ENCODE assay signal across 8 cellular contexts in genomic region chrX:123833387-123833786, GRCh38. TPM values are rescaled to one million over a fixed set of nuclear protein-coding genes. Genes with fewer than 3 reads are reported as not detected.
DNase-seq lines count a peak whose midpoint lies in the region; TF ChIP-seq lines count a peak whose summit lies in the region.

No MANE protein-coding gene starts in this region.

- H3K9me3 ChIP-seq in HAP-1: no peaks in the 10 kb centered on the region
- H3K9me3 ChIP-seq in MG63: no peaks in the 10 kb centered on the region
- H3K9me3 ChIP-seq in SJCRH30 (replicated peaks): no peaks in the 10 kb centered on the region
- H3K9me3 ChIP-seq in cardiac muscle cell (ENCODE audit: low read depth): no peaks in the 10 kb centered on the region

- H3K36me3 ChIP-seq in HAP-1 (replicated peaks) (no peaks in the 10 kb centered on the region), MG63 (no peaks in the 10 kb centered on the region), SJCRH30 (no peaks in the 10 kb centered on the region), cardiac muscle cell (no peaks in the 10 kb centered on the region)

- in situ Hi-C loops in HAP-1 (cut with MboI; ENCODE audit: low sequenced_read_pairs): no loop called here

- CTCF ChIA-PET in GM10248 (lab: Yijun Ruan, JAX): interaction anchor here (0.6 to 2.8 kb wide), 26 partner anchors 9 to 550 kb away, joined by 3 to 13 read pairs (median 4); partner anchors contain the start of gene STAG2

- no peak overlapping the region for H3K27ac ChIP-seq in SJCRH30
- H3K27ac ChIP-seq in cardiac muscle cell: no peak overlapping the region
- no peak overlapping the region for H3K27ac ChIP-seq in coronary artery

- peak; percentile 65 for DNase-seq in GM10248 (ENCODE audit: extremely low spot score)
- DNase-seq in HAP-1 (ENCODE audit: low spot score in 2 of 2): peak; percentile 81 to 82
- peak; percentile 13 for DNase-seq in MG63
- peak; percentile 42 to 89 for DNase-seq in SJCRH30
- DNase-seq in activated naive CD4-positive, alpha-beta T cell (lab: John Stamatoyannopoulos, UW): peak; percentile 1 to 35 (median 5)
- DNase-seq in cardiac muscle cell (ENCODE audit: low read depth in 1 of 2, low spot score in 1 of 2): peak; percentile 54 to 55
- DNase-seq in retina: peak; percentile 39
- DNase-seq in coronary artery (ENCODE audit: low spot score): no peak

- H3K4me3 ChIP-seq in HAP-1 (no peak overlapping the region), MG63 (no peak overlapping the region), SJCRH30 (peak overlapping the region; percentile 22), cardiac muscle cell (no peak overlapping the region), coronary artery (no peak overlapping the region)

- H3K27me3 ChIP-seq in HAP-1 (ENCODE audit: low read depth) (no peaks in the 10 kb centered on the region), MG63 (no peaks in the 10 kb centered on the region), SJCRH30 (no peaks in the 10 kb centered on the region; the same call in 1 of the 2 replicates), cardiac muscle cell (no peaks in the 10 kb centered on the region)

- peak; percentile 67 for TF ChIP-seq CTCF in GM10248 (IDR thresholded peaks at IDR 0.05; ENCODE audit: control extremely low read depth, extremely low read depth, low read depth, missing control alignments)
- peak; percentile 63 for TF ChIP-seq CTCF in cardiac muscle cell (IDR thresholded peaks at IDR 0.05; ENCODE audit: low read depth, low read length)
- TF ChIP-seq CTCF in coronary artery (IDR thresholded peaks at IDR 0.05): no peak

- POLR2A ChIA-PET in GM10248 (lab: Yijun Ruan, JAX): interaction anchor here (0.7 kb wide), 1 partner anchor 534 kb away, joined by 3 read pairs; no protein-coding TSS in a partner anchor

- peaks cover 12% of the 10 kb centered on the region for H3K4me1 ChIP-seq in HAP-1
- peaks cover 11% of the 10 kb centered on the region for H3K4me1 ChIP-seq in SJCRH30
- H3K4me1 ChIP-seq in cardiac muscle cell (ENCODE audit: low read depth): no peaks in the 10 kb centered on the region

RNA-seq across cellular contexts. Expression of gene XIAP, which starts 26.5 kb away (rescaled TPM):
- total RNA-seq in MG63 (2014; rRNA removed; shearing (Covaris generic); ENCODE audit: low replicate concordance): 25.6 and 55.3 TPM in 2 replicates
- 56.0 and 60.1 TPM in 2 replicates for total RNA-seq in SJCRH30 (2014; rRNA removed; shearing (Covaris generic))
- 24.7 and 39.0 TPM in 2 replicates for total RNA-seq in cardiac muscle cell
- 4.9 and 7.2 TPM in 2 replicates for polyA plus RNA-seq in cardiac muscle cell
